ENCODE assay signal across 9 cellular contexts in genomic region chr17:50935201-50936124, GRCh38.
DNase-seq lines count a peak whose midpoint lies in the region; ATAC-seq, FAIRE-seq and TF ChIP-seq lines count a peak whose summit lies in the region.
"Had no signal": no experiment of that assay in that cellular context is flagged by ENCODE, and none has a peak within 500 bp of the region (broad histone marks: within the 10 kb centered on the region; RNA-seq: fewer than 3 reads in every experiment).

No MANE protein-coding gene starts in this region.

- peak; percentile 97 for DNase-seq in M059J (ENCODE audit: low read depth)
- DNase-seq in astrocyte of the hippocampus (ENCODE audit: low read depth, low spot score) = peak; percentile 58
- DNase-seq in kidney = peak; percentile 87
- no peak for DNase-seq in COLO829 (ENCODE audit: low spot score)
- no peak for DNase-seq in stimulated activated naive CD4-positive, alpha-beta T cell treated with Interleukin-2 at 50 U/mL for 16 hours (lab: John Stamatoyannopoulos, UW)

- H3K9me3 ChIP-seq in kidney (ENCODE audit: control insufficient read depth in 1 of 2, low read length in 2 of 2) = no peaks in the 10 kb centered on the region
- H3K9me3 ChIP-seq: Peyer's patch had no signal

- H3K27ac ChIP-seq in kidney (ENCODE audit: low read depth in 2 of 2, low read length in 2 of 2) (peak overlapping the region; percentile 1 to 25), temporal lobe (ENCODE audit: low read depth, low read length) (peak overlapping the region; percentile 92)

- H3K4me1 ChIP-seq in kidney (ENCODE audit: control insufficient read depth in 1 of 2, insufficient read depth in 1 of 2, low read depth in 1 of 2, low read length in 2 of 2) = peaks cover 0 to 15% of the 10 kb centered on the region in 2 donors

- no peak for ATAC-seq in HG03039 (IDR thresholded peaks at IDR 0.05; ENCODE audit: unreplicated experiment)

- intact Hi-C loops in kidney (cut with DNase I) = no loop called here

- no peak for FAIRE-seq in kidney (lab: Jason Lieb, UNC)
- FAIRE-seq: GM12892 had no signal

- no peak for TF ChIP-seq CTCF in kidney (IDR thresholded peaks at IDR 0.05; ENCODE audit: borderline replicate concordance, extremely low read depth, insufficient read depth)

- H3K36me3 ChIP-seq in kidney (ENCODE audit: control insufficient read depth in 1 of 2, insufficient read depth in 2 of 2, low read length in 2 of 2) = no peaks in the 10 kb centered on the region
- H3K36me3 ChIP-seq: Peyer's patch had no signal

- H3K4me3 ChIP-seq in kidney (ENCODE audit: low read length in 2 of 2) = no peak overlapping the region
- H3K4me3 ChIP-seq: Peyer's patch had no signal

- no peak overlapping the region for H3K9ac ChIP-seq in kidney (ENCODE audit: low read length in 2 of 2)

Comparison
In these comparisons a context has a peak if more than half of its experiments do, and no peak if none do; other contexts are left out.
1. DNase-seq: peak in M059J (single experiment), astrocyte of the hippocampus (single experiment) and kidney (single experiment); none in COLO829 (single experiment) and stimulated activated naive CD4-positive, alpha-beta T cell treated with Interleukin-2 at 50 U/mL for 16 hours (single experiment).